8 cellular contexts compared by ENCODE assay signal in genomic region chr22:42932857-42933782, GRCh38.
A peak's percentile ranks its signal among the peaks of the same experiment; 100 is the strongest.
DNase-seq lines count a peak whose midpoint lies in the region; ATAC-seq and TF ChIP-seq lines count a peak whose summit lies in the region.

No MANE protein-coding gene starts in this region.

- H3K9me3 ChIP-seq in HAP-1 (no peaks in the 10 kb centered on the region), MM.1S (replicated peaks; ENCODE audit: insufficient read depth, low read length) (no peaks in the 10 kb centered on the region)

- peak overlapping the region in 1 of 3 donors; percentile 12 for H3K4me3 Mint-ChIP-seq in T-cell

- no peak overlapping the region for H3K4me3 ChIP-seq in skin epidermis
- H3K4me3 ChIP-seq in HAP-1, result no peak overlapping the region
- H3K4me3 ChIP-seq in MM.1S (ENCODE audit: low read length), result no peak overlapping the region

- CTCF ChIA-PET in T-cell (lab: Charles Lee), result no interaction called here

- H3K9me3 Mint-ChIP-seq in T-cell, result no peaks in the 10 kb centered on the region

- DNase-seq in EH (ENCODE audit: low read depth), result peak; percentile 50
- DNase-seq in T-cell, result peak in 2 of 34 experiments; percentile 4 to 35
- peak; percentile 45 for DNase-seq in fibroblast of peridontal ligament (ENCODE audit: extremely low read depth)
- DNase-seq in HAP-1 (ENCODE audit: low spot score in 2 of 2), result no peak
- no peak for DNase-seq in MM.1S
- DNase-seq in NCI-H748 treated with DMSO at 0.1 percent for 48 hours (lab: John Stamatoyannopoulos, UW), result no peak

- H3K27ac ChIP-seq in skin epidermis (peak overlapping the region; percentile 25 to 91 (median 81)), MM.1S (ENCODE audit: low read length) (no peak overlapping the region)

- H3K4me1 ChIP-seq in HAP-1 (peaks cover 10% of the 10 kb centered on the region; the same call in 1 of the 2 replicates), MM.1S (ENCODE audit: low read length) (peaks cover 14% of the 10 kb centered on the region)

- H3K36me3 ChIP-seq in HAP-1 (replicated peaks), result no peaks in the 10 kb centered on the region
- H3K36me3 ChIP-seq in MM.1S (replicated peaks; ENCODE audit: insufficient read depth, low read length), result no peaks in the 10 kb centered on the region

- in situ Hi-C loops in HAP-1 (cut with MboI; ENCODE audit: low sequenced_read_pairs), result no loop called here

- peaks cover 10% of the 10 kb centered on the region for H3K36me3 Mint-ChIP-seq in T-cell

- no peaks in the 10 kb centered on the region for H3K9me2 ChIP-seq in MM.1S (replicated peaks; ENCODE audit: insufficient read depth, low read length)

- H3K27me3 ChIP-seq in HAP-1 (ENCODE audit: low read depth), result no peaks in the 10 kb centered on the region
- H3K27me3 ChIP-seq in MM.1S (replicated peaks; ENCODE audit: insufficient read depth, low read length), result no peaks in the 10 kb centered on the region

- no peaks in the 10 kb centered on the region; the same call in 1 of the 2 replicates for H3F3A ChIP-seq in MM.1S (ENCODE audit: insufficient read depth, low read length)

- H3K4me2 ChIP-seq in MM.1S (ENCODE audit: low read depth, low read length), result no peak overlapping the region

- POLR2A ChIA-PET in T-cell (lab: Charles Lee), result no interaction called here

- no peaks in the 10 kb centered on the region for H3K27me3 Mint-ChIP-seq in T-cell

- peak; percentile 45 for ATAC-seq in GM21526 (IDR thresholded peaks at IDR 0.05; ENCODE audit: low FRiP score, unreplicated experiment)
- ATAC-seq in T-cell (replicated peaks in 1 of 4), result no peak

- H4K20me1 ChIP-seq in MM.1S (ENCODE audit: insufficient read depth, low read length), result no peaks in the 10 kb centered on the region

- TF ChIP-seq CTCF in MM.1S (IDR thresholded peaks at IDR 0.05; ENCODE audit: low read length), result no peak

- peak overlapping the region; percentile 11 to 15 for H3K27ac Mint-ChIP-seq in T-cell

- H3K4me1 Mint-ChIP-seq in T-cell, result peaks cover 67 to 81% (median 80%) of the 10 kb centered on the region in 3 donors

- peaks cover 8% of the 10 kb centered on the region; the same call in 1 of the 2 replicates for H3K79me2 ChIP-seq in MM.1S (ENCODE audit: low read length)

- no peak overlapping the region for H3K9ac ChIP-seq in MM.1S (ENCODE audit: low read length)

- H2AFZ ChIP-seq in MM.1S (ENCODE audit: low read length), result no peak overlapping the region

Comparison
In these comparisons a context has a peak if more than half of its experiments do, and no peak if none do; other contexts are left out.
1. DNase-seq: peak in EH (single experiment) and fibroblast of peridontal ligament (single experiment); none in HAP-1 (0 of 2), MM.1S (single experiment) and NCI-H748 treated with DMSO at 0.1 percent for 48 hours (single experiment).